Comparison of ENCODE assay signal across 8 cellular contexts in genomic region chr19:40612831-40613668, GRCh38. TPM values are rescaled to one million over a fixed set of nuclear protein-coding genes. Genes with fewer than 3 reads are reported as not detected.
DNase-seq lines count a peak whose midpoint lies in the region; ATAC-seq and TF ChIP-seq lines count a peak whose summit lies in the region.

No MANE protein-coding gene starts in this region.

- no peak for ATAC-seq in HG03280 (IDR thresholded peaks at IDR 0.05; ENCODE audit: unreplicated experiment)

- BruUV-seq in OCI-LY7 (replicated peaks; lab: Mats Ljungman, UMichigan): no TSS peak

- peaks cover 17% of the 10 kb centered on the region for H3K36me3 Mint-ChIP-seq in activated naive CD4-positive, alpha-beta T cell treated with anti-CD3 and anti-CD28 coated beads for 36 hours (ENCODE audit: low read depth)

- H3K9me3 ChIP-seq in OCI-LY7 (ENCODE audit: low read length): no peaks in the 10 kb centered on the region

- peak; percentile 89 for DNase-seq in GM13976 (ENCODE audit: low spot score)
- DNase-seq in OCI-LY7 (ENCODE audit: low spot score): peak; percentile 87
- peak; percentile 90 for DNase-seq in activated naive CD4-positive, alpha-beta T cell treated with anti-CD3 and anti-CD28 coated beads for 36 hours
- peak; percentile 81 to 83 for DNase-seq in stimulated activated CD4-positive, alpha-beta T cell treated with anti-CD3 and anti-CD28 coated beads, Interleukin-1b, Interleukin-23, amount 100 ng/mL, for 4 hours (ENCODE audit: low read depth in 2 of 2)
- DNase-seq in Ammon's horn (ENCODE audit: low spot score): no peak
- no peak for DNase-seq in middle frontal gyrus (ENCODE audit: extremely low spot score, low spot score)

- in situ Hi-C loops in GM13976 (cut with MboI; ENCODE audit: low sequenced_read_pairs, unreplicated experiment): loop anchor here (25.0 kb wide), 1 partner anchor 301 kb away; no protein-coding TSS in a partner anchor

- H3K4me1 Mint-ChIP-seq in activated naive CD4-positive, alpha-beta T cell treated with anti-CD3 and anti-CD28 coated beads for 36 hours (ENCODE audit: low read depth): peaks cover 62% of the 10 kb centered on the region

- no peak for TF ChIP-seq CTCF in GM13976 (IDR thresholded peaks at IDR 0.05; ENCODE audit: borderline replicate concordance, control extremely low read depth, extremely low read depth, insufficient read depth, missing control alignments)
- no peak for TF ChIP-seq CTCF in OCI-LY7 (conservative IDR thresholded peaks at IDR 0.05; ENCODE audit: low read length)

- peak overlapping the region; percentile 74 for H2AFZ ChIP-seq in OCI-LY7 (ENCODE audit: low read length)

- H3K4me3 ChIP-seq in OCI-LY7 (ENCODE audit: low read depth, low read length, poor library complexity, severe bottlenecking): peak overlapping the region; percentile 79
- peak overlapping the region; percentile 88 for H3K4me3 ChIP-seq in iPS-11a (ENCODE audit: low read depth, low read length)

- CTCF ChIA-PET in OCI-LY7 (lab: Charles Lee; ENCODE audit: unreplicated experiment): no interaction called here
- CTCF ChIA-PET in activated naive CD4-positive, alpha-beta T cell treated with anti-CD3 and anti-CD28 coated beads for 36 hours (lab: Charles Lee): interaction anchor here (0.6 to 1.4 kb wide), 3 partner anchors 10 to 148 kb away, joined by 3 to 4 read pairs (median 4); partner anchors contain the start of gene BLVRB

- intact Hi-C loops in OCI-LY7 (cut with micrococcal nuclease; ENCODE audit: unreplicated experiment): no loop called here
- intact Hi-C loops in activated naive CD4-positive, alpha-beta T cell treated with anti-CD3 and anti-CD28 coated beads for 36 hours (cut with micrococcal nuclease): loop anchor here (10.0 kb wide), 4 partner anchors 618 to 1208 kb away; partner anchors contain the start of genes TGFB1, ZFP36 and ZNF546

- H3K9me3 Mint-ChIP-seq in activated naive CD4-positive, alpha-beta T cell treated with anti-CD3 and anti-CD28 coated beads for 36 hours: no peaks in the 10 kb centered on the region

- H3K27ac ChIP-seq in OCI-LY7 (ENCODE audit: low read depth, low read length, poor library complexity, severe bottlenecking): peak overlapping the region; percentile 70

- H4K20me1 ChIP-seq in OCI-LY7 (ENCODE audit: insufficient read depth, low read length): no peaks in the 10 kb centered on the region

- peak overlapping the region; percentile 97 for H3K27ac Mint-ChIP-seq in activated naive CD4-positive, alpha-beta T cell treated with anti-CD3 and anti-CD28 coated beads for 36 hours

- H3K27me3 Mint-ChIP-seq in activated naive CD4-positive, alpha-beta T cell treated with anti-CD3 and anti-CD28 coated beads for 36 hours (ENCODE audit: low read depth): no peaks in the 10 kb centered on the region

- H3K4me1 ChIP-seq in OCI-LY7 (ENCODE audit: insufficient read depth, low read length, poor library complexity, severe bottlenecking): peaks cover 38% of the 10 kb centered on the region

- no peaks in the 10 kb centered on the region for H3K36me3 ChIP-seq in OCI-LY7 (ENCODE audit: insufficient read depth, low read length)

- H3K79me2 ChIP-seq in OCI-LY7 (ENCODE audit: insufficient read depth, low read depth, low read length): no peaks in the 10 kb centered on the region

- no peaks in the 10 kb centered on the region for H3K9me2 ChIP-seq in OCI-LY7 (ENCODE audit: insufficient read depth, low read length)

- POLR2A ChIA-PET in OCI-LY7 (lab: Charles Lee): interaction anchor here (0.5 to 1.0 kb wide), 2 partner anchors 9 to 1591 kb away, joined by 3 to 5 read pairs; no protein-coding TSS in a partner anchor

- peak overlapping the region; percentile 96 for H3K4me2 ChIP-seq in OCI-LY7 (ENCODE audit: low read length)

- peak overlapping the region; percentile 88 for H3K4me3 Mint-ChIP-seq in activated naive CD4-positive, alpha-beta T cell treated with anti-CD3 and anti-CD28 coated beads for 36 hours

RNA-seq across cellular contexts. Expression of gene LTBP4, which starts 11.9 kb away (rescaled TPM):
- total RNA-seq in OCI-LY7 (2014; rRNA removed; shearing (Covaris generic)): 22.1 and 44.5 TPM in 2 replicates
- 108 and 121 TPM in 2 replicates for total RNA-seq in OCI-LY7 (2022)
- total RNA-seq in activated naive CD4-positive, alpha-beta T cell treated with anti-CD3 and anti-CD28 coated beads for 36 hours: 100 to 1,000 TPM; 147 to 153 TPM

RNA-seq across cellular contexts. Expression of gene SHKBP1, which starts 36.4 kb away (rescaled TPM):
- total RNA-seq in OCI-LY7 (2014; rRNA removed; shearing (Covaris generic)): 42.0 and 49.4 TPM in 2 replicates
- 115 and 130 TPM in 2 replicates for total RNA-seq in OCI-LY7 (2022)
- total RNA-seq in activated naive CD4-positive, alpha-beta T cell treated with anti-CD3 and anti-CD28 coated beads for 36 hours: 10 to 100 TPM; 90.1 to 99.4 TPM

Comparison
In these comparisons a context has a peak if more than half of its experiments do, and no peak if none do; other contexts are left out.
1. DNase-seq: peak in GM13976 (single experiment), OCI-LY7 (single experiment), activated naive CD4-positive, alpha-beta T cell treated with anti-CD3 and anti-CD28 coated beads for 36 hours (single experiment) and stimulated activated CD4-positive, alpha-beta T cell treated with anti-CD3 and anti-CD28 coated beads, Interleukin-1b, Interleukin-23, amount 100 ng/mL, for 4 hours (2 of 2); none in Ammon's horn (single experiment) and middle frontal gyrus (single experiment).